Comparison of ENCODE assay signal across 1 cellular context in the genomic region with DNA sequence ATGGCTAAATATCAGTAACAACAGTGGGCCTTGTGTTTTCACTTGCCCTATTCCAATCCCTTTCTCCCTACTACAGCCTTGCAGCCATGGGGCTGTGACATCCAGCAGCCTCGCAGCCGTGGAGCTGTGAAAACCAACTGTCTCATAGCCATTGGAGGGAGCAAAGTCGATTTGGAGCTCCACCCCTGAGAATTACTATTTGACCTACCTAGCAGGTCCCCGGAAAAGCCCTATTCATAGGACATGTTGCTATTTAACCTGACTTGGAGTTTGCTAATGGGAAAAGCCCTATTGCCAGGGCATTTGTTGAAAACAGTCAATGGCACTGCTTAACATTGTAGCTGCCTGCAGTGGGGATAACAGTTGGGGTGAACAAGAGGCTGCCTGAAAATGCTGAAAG.
TF ChIP-seq lines count a peak whose summit lies in the region.

No MANE protein-coding gene starts in this region.

TF ChIP-seq in HepG2, 621 proteins besides CTCF, POLR2A, EP300 and RAD21 (continued from another document):
- TF ChIP-seq HDAC2 (CRISPR knock-in tag; IDR thresholded peaks at IDR 0.05) = 0 out of 2 replicates have a peak, but pooled peaks have one; percentile 21
- TF ChIP-seq TBX2 (CRISPR knock-in tag; IDR thresholded peaks at IDR 0.05; ENCODE audit: borderline replicate concordance) = 0 out of 2 replicates have a peak, but pooled peaks have one; percentile 27
- TF ChIP-seq, protein P1, sequence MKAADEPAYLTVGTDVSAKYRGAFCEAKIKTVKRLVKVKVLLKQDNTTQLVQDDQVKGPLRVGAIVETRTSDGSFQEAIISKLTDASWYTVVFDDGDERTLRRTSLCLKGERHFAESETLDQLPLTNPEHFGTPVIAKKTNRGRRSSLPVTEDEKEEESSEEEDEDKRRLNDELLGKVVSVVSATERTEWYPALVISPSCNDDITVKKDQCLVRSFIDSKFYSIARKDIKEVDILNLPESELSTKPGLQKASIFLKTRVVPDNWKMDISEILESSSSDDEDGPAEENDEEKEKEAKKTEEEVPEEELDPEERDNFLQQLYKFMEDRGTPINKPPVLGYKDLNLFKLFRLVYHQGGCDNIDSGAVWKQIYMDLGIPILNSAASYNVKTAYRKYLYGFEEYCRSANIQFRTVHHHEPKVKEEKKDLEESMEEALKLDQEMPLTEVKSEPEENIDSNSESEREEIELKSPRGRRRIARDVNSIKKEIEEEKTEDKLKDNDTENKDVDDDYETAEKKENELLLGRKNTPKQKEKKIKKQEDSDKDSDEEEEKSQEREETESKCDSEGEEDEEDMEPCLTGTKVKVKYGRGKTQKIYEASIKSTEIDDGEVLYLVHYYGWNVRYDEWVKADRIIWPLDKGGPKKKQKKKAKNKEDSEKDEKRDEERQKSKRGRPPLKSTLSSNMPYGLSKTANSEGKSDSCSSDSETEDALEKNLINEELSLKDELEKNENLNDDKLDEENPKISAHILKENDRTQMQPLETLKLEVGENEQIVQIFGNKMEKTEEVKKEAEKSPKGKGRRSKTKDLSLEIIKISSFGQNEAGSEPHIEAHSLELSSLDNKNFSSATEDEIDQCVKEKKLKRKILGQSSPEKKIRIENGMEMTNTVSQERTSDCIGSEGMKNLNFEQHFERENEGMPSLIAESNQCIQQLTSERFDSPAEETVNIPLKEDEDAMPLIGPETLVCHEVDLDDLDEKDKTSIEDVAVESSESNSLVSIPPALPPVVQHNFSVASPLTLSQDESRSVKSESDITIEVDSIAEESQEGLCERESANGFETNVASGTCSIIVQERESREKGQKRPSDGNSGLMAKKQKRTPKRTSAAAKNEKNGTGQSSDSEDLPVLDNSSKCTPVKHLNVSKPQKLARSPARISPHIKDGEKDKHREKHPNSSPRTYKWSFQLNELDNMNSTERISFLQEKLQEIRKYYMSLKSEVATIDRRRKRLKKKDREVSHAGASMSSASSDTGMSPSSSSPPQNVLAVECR (CRISPR knock-in tag; IDR thresholded peaks at IDR 0.05; ENCODE audit: borderline replicate concordance) = no peak
- TF ChIP-seq ELF4 (CRISPR knock-in tag; IDR thresholded peaks at IDR 0.05; ENCODE audit: borderline replicate concordance) = no peak
- no peak for TF ChIP-seq CBX5 (CRISPR knock-in tag; IDR thresholded peaks at IDR 0.05; ENCODE audit: borderline replicate concordance)
- TF ChIP-seq, protein P2, sequence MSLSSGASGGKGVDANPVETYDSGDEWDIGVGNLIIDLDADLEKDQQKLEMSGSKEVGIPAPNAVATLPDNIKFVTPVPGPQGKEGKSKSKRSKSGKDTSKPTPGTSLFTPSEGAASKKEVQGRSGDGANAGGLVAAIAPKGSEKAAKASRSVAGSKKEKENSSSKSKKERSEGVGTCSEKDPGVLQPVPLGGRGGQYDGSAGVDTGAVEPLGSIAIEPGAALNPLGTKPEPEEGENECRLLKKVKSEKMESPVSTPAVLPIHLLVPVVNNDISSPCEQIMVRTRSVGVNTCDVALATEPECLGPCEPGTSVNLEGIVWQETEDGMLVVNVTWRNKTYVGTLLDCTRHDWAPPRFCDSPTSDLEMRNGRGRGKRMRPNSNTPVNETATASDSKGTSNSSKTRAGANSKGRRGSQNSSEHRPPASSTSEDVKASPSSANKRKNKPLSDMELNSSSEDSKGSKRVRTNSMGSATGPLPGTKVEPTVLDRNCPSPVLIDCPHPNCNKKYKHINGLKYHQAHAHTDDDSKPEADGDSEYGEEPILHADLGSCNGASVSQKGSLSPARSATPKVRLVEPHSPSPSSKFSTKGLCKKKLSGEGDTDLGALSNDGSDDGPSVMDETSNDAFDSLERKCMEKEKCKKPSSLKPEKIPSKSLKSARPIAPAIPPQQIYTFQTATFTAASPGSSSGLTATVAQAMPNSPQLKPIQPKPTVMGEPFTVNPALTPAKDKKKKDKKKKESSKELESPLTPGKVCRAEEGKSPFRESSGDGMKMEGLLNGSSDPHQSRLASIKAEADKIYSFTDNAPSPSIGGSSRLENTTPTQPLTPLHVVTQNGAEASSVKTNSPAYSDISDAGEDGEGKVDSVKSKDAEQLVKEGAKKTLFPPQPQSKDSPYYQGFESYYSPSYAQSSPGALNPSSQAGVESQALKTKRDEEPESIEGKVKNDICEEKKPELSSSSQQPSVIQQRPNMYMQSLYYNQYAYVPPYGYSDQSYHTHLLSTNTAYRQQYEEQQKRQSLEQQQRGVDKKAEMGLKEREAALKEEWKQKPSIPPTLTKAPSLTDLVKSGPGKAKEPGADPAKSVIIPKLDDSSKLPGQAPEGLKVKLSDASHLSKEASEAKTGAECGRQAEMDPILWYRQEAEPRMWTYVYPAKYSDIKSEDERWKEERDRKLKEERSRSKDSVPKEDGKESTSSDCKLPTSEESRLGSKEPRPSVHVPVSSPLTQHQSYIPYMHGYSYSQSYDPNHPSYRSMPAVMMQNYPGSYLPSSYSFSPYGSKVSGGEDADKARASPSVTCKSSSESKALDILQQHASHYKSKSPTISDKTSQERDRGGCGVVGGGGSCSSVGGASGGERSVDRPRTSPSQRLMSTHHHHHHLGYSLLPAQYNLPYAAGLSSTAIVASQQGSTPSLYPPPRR (CRISPR knock-in tag; IDR thresholded peaks at IDR 0.05; ENCODE audit: borderline replicate concordance) = peak; percentile 44; the same call in 1 of the 2 replicates
- TF ChIP-seq, protein P3, sequence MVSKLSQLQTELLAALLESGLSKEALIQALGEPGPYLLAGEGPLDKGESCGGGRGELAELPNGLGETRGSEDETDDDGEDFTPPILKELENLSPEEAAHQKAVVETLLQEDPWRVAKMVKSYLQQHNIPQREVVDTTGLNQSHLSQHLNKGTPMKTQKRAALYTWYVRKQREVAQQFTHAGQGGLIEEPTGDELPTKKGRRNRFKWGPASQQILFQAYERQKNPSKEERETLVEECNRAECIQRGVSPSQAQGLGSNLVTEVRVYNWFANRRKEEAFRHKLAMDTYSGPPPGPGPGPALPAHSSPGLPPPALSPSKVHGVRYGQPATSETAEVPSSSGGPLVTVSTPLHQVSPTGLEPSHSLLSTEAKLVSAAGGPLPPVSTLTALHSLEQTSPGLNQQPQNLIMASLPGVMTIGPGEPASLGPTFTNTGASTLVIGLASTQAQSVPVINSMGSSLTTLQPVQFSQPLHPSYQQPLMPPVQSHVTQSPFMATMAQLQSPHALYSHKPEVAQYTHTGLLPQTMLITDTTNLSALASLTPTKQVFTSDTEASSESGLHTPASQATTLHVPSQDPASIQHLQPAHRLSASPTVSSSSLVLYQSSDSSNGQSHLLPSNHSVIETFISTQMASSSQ (IDR thresholded peaks at IDR 0.05; ENCODE audit: low read depth) = no peak
- TF ChIP-seq, protein P3 (CRISPR knock-in tag; IDR thresholded peaks at IDR 0.05; ENCODE audit: borderline replicate concordance) = no peak
- 0 out of 2 replicates have a peak, but pooled peaks have one; percentile 15 for TF ChIP-seq KMT2A (CRISPR knock-in tag; IDR thresholded peaks at IDR 0.05)
- no peak for TF ChIP-seq ZNF605 (CRISPR knock-in tag; IDR thresholded peaks at IDR 0.05)
- no peak for TF ChIP-seq ATF7-NPFF (CRISPR knock-in tag; IDR thresholded peaks at IDR 0.05; ENCODE audit: low read depth)
- peak; percentile 85 for TF ChIP-seq PHF21A (CRISPR knock-in tag; IDR thresholded peaks at IDR 0.05)
- no peak for TF ChIP-seq ZKSCAN1 (IDR thresholded peaks at IDR 0.05; ENCODE audit: low read length)
- peak; percentile 25; the same call in 1 of the 2 replicates for TF ChIP-seq DPF2 (CRISPR knock-in tag; IDR thresholded peaks at IDR 0.05; ENCODE audit: borderline replicate concordance, low read depth)
- peak; percentile 93; the same call in 1 of the 2 replicates for TF ChIP-seq ZNF292 (CRISPR knock-in tag; IDR thresholded peaks at IDR 0.05; ENCODE audit: borderline replicate concordance, low read depth)
- peak; percentile 35 for TF ChIP-seq CBX1 (IDR thresholded peaks at IDR 0.05; ENCODE audit: low read depth)
- no peak for TF ChIP-seq SOX6 (IDR thresholded peaks at IDR 0.05)
- peak; percentile 21; the same call in 1 of the 2 replicates for TF ChIP-seq SOX6 (CRISPR knock-in tag; IDR thresholded peaks at IDR 0.05)
- no peak for TF ChIP-seq ZNF772 (CRISPR knock-in tag; IDR thresholded peaks at IDR 0.05)
- TF ChIP-seq ZNF547 (CRISPR knock-in tag; IDR thresholded peaks at IDR 0.05) = no peak
- peak; percentile 38; the same call in 1 of the 2 replicates for TF ChIP-seq MED1 (CRISPR knock-in tag; IDR thresholded peaks at IDR 0.05)
- no peak for TF ChIP-seq NR2F6 (IDR thresholded peaks at IDR 0.05)
- TF ChIP-seq NR2F6 (CRISPR knock-in tag; IDR thresholded peaks at IDR 0.05) = peak; percentile 61; the same call in 1 of the 2 replicates
- TF ChIP-seq ZNF674 (CRISPR knock-in tag; IDR thresholded peaks at IDR 0.05; ENCODE audit: low read depth) = no peak
- no peak for TF ChIP-seq PTBP1 (IDR thresholded peaks at IDR 0.05; ENCODE audit: low read depth, low read length, poor library complexity, severe bottlenecking)
- no peak for TF ChIP-seq ETV6 (CRISPR knock-in tag; conservative IDR thresholded peaks at IDR 0.05)
- TF ChIP-seq, protein P4, sequence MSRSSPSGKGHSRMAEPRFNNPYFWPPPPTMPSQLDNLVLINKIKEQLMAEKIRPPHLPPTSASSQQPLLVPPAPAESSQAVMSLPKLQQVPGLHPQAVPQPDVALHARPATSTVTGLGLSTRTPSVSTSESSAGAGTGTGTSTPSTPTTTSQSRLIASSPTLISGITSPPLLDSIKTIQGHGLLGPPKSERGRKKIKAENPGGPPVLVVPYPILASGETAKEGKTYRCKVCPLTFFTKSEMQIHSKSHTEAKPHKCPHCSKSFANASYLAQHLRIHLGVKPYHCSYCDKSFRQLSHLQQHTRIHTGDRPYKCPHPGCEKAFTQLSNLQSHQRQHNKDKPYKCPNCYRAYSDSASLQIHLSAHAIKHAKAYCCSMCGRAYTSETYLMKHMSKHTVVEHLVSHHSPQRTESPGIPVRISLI (CRISPR knock-in tag; IDR thresholded peaks at IDR 0.05; ENCODE audit: borderline replicate concordance) = no peak
